In the genomic region with DNA sequence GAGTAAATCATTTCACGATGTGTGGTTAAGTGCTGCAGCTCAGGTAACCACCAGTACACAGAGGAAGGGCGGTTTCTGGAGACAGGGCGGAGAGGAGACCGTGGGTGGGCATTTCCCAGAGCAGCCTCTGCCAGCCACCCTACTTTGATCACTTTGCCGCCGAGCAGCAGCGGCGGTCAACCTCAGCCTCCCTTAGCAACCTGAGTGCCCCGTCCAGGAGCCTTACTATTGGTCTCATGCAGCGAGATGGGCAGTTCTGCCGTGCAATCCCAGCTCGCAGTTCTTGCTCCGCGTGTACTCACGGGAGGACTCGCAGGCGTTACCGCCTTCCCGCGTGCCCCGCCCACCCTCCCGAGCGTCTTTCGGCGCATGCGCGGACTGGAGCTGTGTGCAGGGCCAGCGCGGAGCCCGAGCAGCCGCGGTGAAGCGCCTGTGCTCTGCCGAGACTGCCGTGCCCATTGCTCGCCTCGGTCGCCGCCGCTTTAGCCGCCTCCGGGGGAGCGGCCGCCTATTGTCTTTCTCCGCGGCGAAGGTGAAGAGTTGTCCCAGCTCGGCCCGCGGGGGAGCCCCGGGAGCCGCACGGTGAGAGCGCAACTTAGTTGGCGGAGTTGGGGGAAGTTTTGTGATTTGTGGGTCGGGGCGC, we compare ENCODE assay signal across 8 cellular contexts. TPM values are rescaled to one million over a fixed set of nuclear protein-coding genes. Genes with fewer than 3 reads are reported as not detected.
A peak's percentile ranks its signal among the peaks of the same experiment; 100 is the strongest.
DNase-seq lines count a peak whose midpoint lies in the region; ATAC-seq and FAIRE-seq lines count a peak whose summit lies in the region.

A gene with protein sequence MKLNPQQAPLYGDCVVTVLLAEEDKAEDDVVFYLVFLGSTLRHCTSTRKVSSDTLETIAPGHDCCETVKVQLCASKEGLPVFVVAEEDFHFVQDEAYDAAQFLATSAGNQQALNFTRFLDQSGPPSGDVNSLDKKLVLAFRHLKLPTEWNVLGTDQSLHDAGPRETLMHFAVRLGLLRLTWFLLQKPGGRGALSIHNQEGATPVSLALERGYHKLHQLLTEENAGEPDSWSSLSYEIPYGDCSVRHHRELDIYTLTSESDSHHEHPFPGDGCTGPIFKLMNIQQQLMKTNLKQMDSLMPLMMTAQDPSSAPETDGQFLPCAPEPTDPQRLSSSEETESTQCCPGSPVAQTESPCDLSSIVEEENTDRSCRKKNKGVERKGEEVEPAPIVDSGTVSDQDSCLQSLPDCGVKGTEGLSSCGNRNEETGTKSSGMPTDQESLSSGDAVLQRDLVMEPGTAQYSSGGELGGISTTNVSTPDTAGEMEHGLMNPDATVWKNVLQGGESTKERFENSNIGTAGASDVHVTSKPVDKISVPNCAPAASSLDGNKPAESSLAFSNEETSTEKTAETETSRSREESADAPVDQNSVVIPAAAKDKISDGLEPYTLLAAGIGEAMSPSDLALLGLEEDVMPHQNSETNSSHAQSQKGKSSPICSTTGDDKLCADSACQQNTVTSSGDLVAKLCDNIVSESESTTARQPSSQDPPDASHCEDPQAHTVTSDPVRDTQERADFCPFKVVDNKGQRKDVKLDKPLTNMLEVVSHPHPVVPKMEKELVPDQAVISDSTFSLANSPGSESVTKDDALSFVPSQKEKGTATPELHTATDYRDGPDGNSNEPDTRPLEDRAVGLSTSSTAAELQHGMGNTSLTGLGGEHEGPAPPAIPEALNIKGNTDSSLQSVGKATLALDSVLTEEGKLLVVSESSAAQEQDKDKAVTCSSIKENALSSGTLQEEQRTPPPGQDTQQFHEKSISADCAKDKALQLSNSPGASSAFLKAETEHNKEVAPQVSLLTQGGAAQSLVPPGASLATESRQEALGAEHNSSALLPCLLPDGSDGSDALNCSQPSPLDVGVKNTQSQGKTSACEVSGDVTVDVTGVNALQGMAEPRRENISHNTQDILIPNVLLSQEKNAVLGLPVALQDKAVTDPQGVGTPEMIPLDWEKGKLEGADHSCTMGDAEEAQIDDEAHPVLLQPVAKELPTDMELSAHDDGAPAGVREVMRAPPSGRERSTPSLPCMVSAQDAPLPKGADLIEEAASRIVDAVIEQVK (N-terminal part only) (plus strand): TSS at position 387 of the 643 bp plus-strand sequence. CDS start 105,118 bp downstream, outside the sequence.

- under 1% methylated on average over 57 of the region's 57 CpGs for WGBS in right cardiac atrium

- ATAC-seq in GM18502 (IDR thresholded peaks at IDR 0.05; ENCODE audit: poor library complexity, unreplicated experiment) = peak; percentile 87
- peak; percentile 83 for ATAC-seq in HG02943 (IDR thresholded peaks at IDR 0.05; ENCODE audit: low read depth, unreplicated experiment)
- ATAC-seq in T-helper 17 cell = peak; percentile 76
- ATAC-seq in right cardiac atrium = peak; percentile 97 to 98

- H3K4me3 ChIP-seq in right cardiac atrium (ENCODE audit: low read length) = peak within 1 kb of the TSS; percentile 93

- H3K4me3 Mint-ChIP-seq in T-helper 17 cell = peak within 1 kb of the TSS; percentile 93

- H3K27me3 Mint-ChIP-seq in T-helper 17 cell = no peaks in the 10 kb centered on the region

- no peaks in the 10 kb centered on the region for H3K27me3 ChIP-seq in right cardiac atrium (ENCODE audit: control insufficient read depth, insufficient read depth)

- peak within 1 kb of the TSS; percentile 99 for H3K27ac ChIP-seq in right cardiac atrium (ENCODE audit: low read length)

- H3K4me1 Mint-ChIP-seq in T-helper 17 cell = peaks cover 50% of the 10 kb centered on the region

- peaks cover 5% of the 10 kb centered on the region for H3K36me3 Mint-ChIP-seq in T-helper 17 cell (ENCODE audit: low read depth)

- no peaks in the 10 kb centered on the region for H3K9me3 ChIP-seq in T-helper 17 cell (ENCODE audit: control insufficient read depth, low read length, poor library complexity, severe bottlenecking)
- no peaks in the 10 kb centered on the region for H3K9me3 ChIP-seq in right cardiac atrium (ENCODE audit: control insufficient read depth, low read length)

- intact Hi-C loops in right cardiac atrium (cut with DNase I) = no loop called here

- peak within 1 kb of the TSS; percentile 98 for H3K27ac Mint-ChIP-seq in T-helper 17 cell

- FAIRE-seq in urothelium cell line (lab: Jason Lieb, UNC) = peak; percentile 56

- DNase-seq in NCI-H187 (lab: John Stamatoyannopoulos, UW) (peak; percentile 67 to 85), T-helper 17 cell (peak; percentile 82 to 93 (median 86)), amygdala (lab: John Stamatoyannopoulos, UW) (peak in 55 of 56 donors; percentile 6 to 95 (median 87)), right cardiac atrium (peak; percentile 98 to 99 (median 99)), pulmonary artery endothelial cell (ENCODE audit: low read depth, low spot score) (peak; percentile 98), urothelium cell line (ENCODE audit: low spot score) (peak; percentile 98)

- H3K4me1 ChIP-seq in right cardiac atrium (ENCODE audit: control insufficient read depth, insufficient read depth, low read length) = no peaks in the 10 kb centered on the region

RNA-seq across cellular contexts. Expression of the gene that starts here (rescaled TPM):
- total RNA-seq in T-helper 17 cell = 100 to 1,000 TPM; 426 to 437 TPM
- total RNA-seq in right cardiac atrium = 100 to 1,000 TPM; 250 to 348 (median 260) TPM
- 104 TPM for polyA plus RNA-seq in right cardiac atrium
- total RNA-seq in pulmonary artery endothelial cell = 57.7 and 71.8 TPM in 2 replicates

Comparison
In these comparisons a context has a peak if more than half of its experiments do, and no peak if none do; other contexts are left out.
1. Peak in every context shown above with its lines: DNase-seq, ATAC-seq, H3K4me3 ChIP-seq and H3K27ac ChIP-seq.